1 cellular context compared by ENCODE assay signal in genomic region chr7:2757904-2758672, GRCh38.
TF ChIP-seq lines count a peak whose summit lies in the region.

No MANE protein-coding gene starts in this region.

TF ChIP-seq in GM12878, 131 proteins besides CTCF, POLR2A, EP300 and RAD21 (continued from another document):
- TF ChIP-seq ETV6 (conservative IDR thresholded peaks at IDR 0.05 in 1 of 2, IDR thresholded peaks at IDR 0.05 in 1 of 2; ENCODE audit: borderline replicate concordance in 1 of 2, low read depth in 1 of 2): peak in 1 of 2 experiments; percentile 48; a peak in 1 of 4 replicates
TF ChIP-seq in GM12878: peak in this region for 42.
